In the genomic region with DNA sequence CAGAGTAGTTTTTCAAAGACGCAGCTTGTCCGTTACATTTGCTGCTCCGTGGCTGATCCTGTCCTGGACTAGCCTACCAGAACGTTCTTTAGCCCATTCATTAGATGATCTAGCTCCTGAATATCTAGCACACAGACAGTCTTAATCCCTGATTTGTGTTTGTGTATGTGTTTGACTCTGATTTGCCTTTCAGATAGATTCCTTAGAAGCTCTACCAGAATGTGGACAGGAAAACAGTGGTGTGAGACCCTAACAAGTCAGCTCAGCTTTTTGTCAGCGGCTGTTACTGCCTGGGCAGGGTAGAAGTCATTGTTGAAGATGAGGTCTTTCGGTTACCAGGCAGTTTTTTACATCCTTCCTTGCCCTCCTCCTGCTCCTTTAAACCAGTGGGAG, we compare ENCODE assay signal across 8 cellular contexts.
DNase-seq lines count a peak whose midpoint lies in the region; ATAC-seq and TF ChIP-seq lines count a peak whose summit lies in the region.

No MANE protein-coding gene starts in this region.

- H3K9me3 ChIP-seq in BLaER1 (peaks cover 21% of the 10 kb centered on the region), KOPT-K1 (ENCODE audit: insufficient read depth, low read length, poor library complexity, severe bottlenecking) (no peaks in the 10 kb centered on the region), fibroblast of lung (ENCODE audit: control insufficient read depth, insufficient read depth, low read depth, low read length) (no peaks in the 10 kb centered on the region), PC-3 (ENCODE audit: low read length) (no peaks in the 10 kb centered on the region)

- POLR2A ChIA-PET in PC-3 (lab: Charles Lee; ENCODE audit: unreplicated experiment): no interaction called here
- POLR2A ChIA-PET in GM10248 (lab: Yijun Ruan, JAX): no interaction called here

- DNase-seq in fibroblast of lung (ENCODE audit: low read depth in 2 of 2) (peak in 1 of 2 donors; percentile 33), NCI-H187 (lab: John Stamatoyannopoulos, UW) (no peak), PC-3 (no peak), GM10248 (ENCODE audit: extremely low spot score) (no peak)

- H3K79me2 ChIP-seq in fibroblast of lung (ENCODE audit: control insufficient read depth, insufficient read depth, low read length) (peaks cover 89% of the 10 kb centered on the region), PC-3 (ENCODE audit: low read length) (peaks cover 75% of the 10 kb centered on the region)

- BruUV-seq in PC-3 (replicated peaks; lab: Mats Ljungman, UMichigan): no TSS peak

- ATAC-seq in GM21515 (IDR thresholded peaks at IDR 0.05; ENCODE audit: unreplicated experiment) (peak; percentile 30), PC-3 (no peak)

- H3K36me3 ChIP-seq in BLaER1: peaks cover 16% of the 10 kb centered on the region
- H3K36me3 ChIP-seq in KOPT-K1 (ENCODE audit: insufficient read depth, low read length): no peaks in the 10 kb centered on the region
- no peaks in the 10 kb centered on the region for H3K36me3 ChIP-seq in fibroblast of lung (ENCODE audit: control insufficient read depth, insufficient read depth, low read length)
- no peaks in the 10 kb centered on the region for H3K36me3 ChIP-seq in PC-3 (ENCODE audit: low read depth, low read length)

- peak overlapping the region; percentile 77 for H3K27ac ChIP-seq in BLaER1
- peak overlapping the region; percentile 14 for H3K27ac ChIP-seq in KOPT-K1 (ENCODE audit: low read depth, low read length, poor library complexity, severe bottlenecking)
- H3K27ac ChIP-seq in fibroblast of lung (ENCODE audit: insufficient read depth, low read length): peak overlapping the region; percentile 90
- H3K27ac ChIP-seq in skin epidermis: peak overlapping the region in 20 of 21 experiments; percentile 28 to 91 (median 74)
- no peak overlapping the region for H3K27ac ChIP-seq in PC-3 (ENCODE audit: low read length)

- no peak overlapping the region for H2AFZ ChIP-seq in fibroblast of lung (ENCODE audit: low read length)
- no peak overlapping the region for H2AFZ ChIP-seq in PC-3 (ENCODE audit: low read length)

- no peaks in the 10 kb centered on the region for H3F3A ChIP-seq in PC-3 (ENCODE audit: low read length, unreplicated experiment)

- H3K27me3 ChIP-seq in BLaER1 (no peaks in the 10 kb centered on the region), fibroblast of lung (ENCODE audit: control insufficient read depth, insufficient read depth, low read length) (no peaks in the 10 kb centered on the region), PC-3 (ENCODE audit: low read length) (no peaks in the 10 kb centered on the region)

- peak overlapping the region; percentile 78 for H3K9ac ChIP-seq in BLaER1
- H3K9ac ChIP-seq in fibroblast of lung (ENCODE audit: insufficient read depth, low read length): peak overlapping the region; percentile 44
- H3K9ac ChIP-seq in PC-3 (ENCODE audit: low read length): no peak overlapping the region

- H3K4me1 ChIP-seq in BLaER1 (peaks cover 63% of the 10 kb centered on the region), fibroblast of lung (ENCODE audit: control insufficient read depth, extremely low read depth, insufficient read depth, low read length) (peaks cover 31% of the 10 kb centered on the region), PC-3 (ENCODE audit: insufficient read depth, low read length) (peaks cover 7% of the 10 kb centered on the region; the same call in 1 of the 2 replicates)

- CTCF ChIA-PET in PC-3 (lab: Charles Lee) (no interaction called here), GM10248 (lab: Yijun Ruan, JAX) (interaction anchor here (0.8 to 3.4 kb wide), 6 partner anchors 11 to 180 kb away, joined by 3 to 16 read pairs (median 6); no protein-coding TSS in a partner anchor)

- H4K20me1 ChIP-seq in BLaER1: peaks cover 61% of the 10 kb centered on the region
- no peaks in the 10 kb centered on the region for H4K20me1 ChIP-seq in fibroblast of lung (ENCODE audit: control insufficient read depth, extremely low read depth, insufficient read depth, low read length)
- H4K20me1 ChIP-seq in PC-3 (ENCODE audit: low read length): no peaks in the 10 kb centered on the region

- intact Hi-C loops in PC-3 (cut with micrococcal nuclease): no loop called here

- H3K4me2 ChIP-seq in BLaER1 (peak overlapping the region; percentile 93), fibroblast of lung (ENCODE audit: extremely low read depth, insufficient read depth, low read length) (peak overlapping the region; percentile 85), PC-3 (ENCODE audit: low read length) (no peak overlapping the region)

- H3K9me2 ChIP-seq in PC-3 (replicated peaks; ENCODE audit: low read length): no peaks in the 10 kb centered on the region

- H3K4me3 ChIP-seq in BLaER1: peak overlapping the region; percentile 52
- peak overlapping the region in 3 of 4 experiments; percentile 24 to 45 (median 37) for H3K4me3 ChIP-seq in fibroblast of lung (replicated peaks in 1 of 4; ENCODE audit: control extremely low read depth in 1 of 4, insufficient read depth in 1 of 4, low read depth in 3 of 4, low read length in 4 of 4)
- peak overlapping the region in 2 of 7 experiments; percentile 3 to 15 for H3K4me3 ChIP-seq in skin epidermis
- H3K4me3 ChIP-seq in PC-3 (ENCODE audit: low read length): no peak overlapping the region

- TF ChIP-seq CTCF in fibroblast of lung (conservative IDR thresholded peaks at IDR 0.05 in 1 of 2, IDR thresholded peaks at IDR 0.05 in 1 of 2; ENCODE audit: low read depth in 1 of 2, low read length in 2 of 2): no peak
- no peak for TF ChIP-seq CTCF in PC-3 (conservative IDR thresholded peaks at IDR 0.05; ENCODE audit: low read depth, low read length)
- no peak for TF ChIP-seq CTCF in GM10248 (IDR thresholded peaks at IDR 0.05; ENCODE audit: control extremely low read depth, extremely low read depth, low read depth, missing control alignments)
